Comparison of ENCODE assay signal across 1 cellular context in genomic region chr12:56448860-56449621, GRCh38.
TF ChIP-seq lines count a peak whose summit lies in the region.

Gene TIMELESS, minus strand, starts transcription at chr12:56449426. Its CDS starts 15,256 bp downstream, at chr12:56434170.

TF ChIP-seq in K562, 482 proteins besides CTCF, POLR2A, EP300 and RAD21 (continued from another document):
- TF ChIP-seq MLX (CRISPR knock-in tag; conservative IDR thresholded peaks at IDR 0.05) = 0 out of 4 replicates have a peak, but pooled peaks of 1 of the 2 experiments have one; percentile 35
- no peak for TF ChIP-seq CBX2 (IDR thresholded peaks at IDR 0.05; ENCODE audit: insufficient read depth, low read length, poor library complexity, severe bottlenecking)
- 0 out of 2 replicates have a peak, but pooled peaks have one; percentile 16 for TF ChIP-seq ZNF143 (CRISPR knock-in tag; IDR thresholded peaks at IDR 0.05)
- TF ChIP-seq GTF2B (IDR thresholded peaks at IDR 0.05; ENCODE audit: extremely low read depth, insufficient read length) = peak; percentile 47
- peak in 1 of 2 experiments; percentile 8; a peak in 1 of 4 replicates for TF ChIP-seq TRIM24 (IDR thresholded peaks at IDR 0.05)
- TF ChIP-seq TBP (optimal IDR thresholded peaks at IDR 0.05; ENCODE audit: low read depth, low read length) = peak; percentile 64
- TF ChIP-seq NFRKB (IDR thresholded peaks at IDR 0.05; ENCODE audit: low read depth) = 0 out of 2 replicates have a peak, but pooled peaks have one; percentile 64
- TF ChIP-seq NCOA6 (IDR thresholded peaks at IDR 0.05) = no peak
- TF ChIP-seq TOE1 (IDR thresholded peaks at IDR 0.05; ENCODE audit: borderline replicate concordance) = peak; percentile 93
- no peak for TF ChIP-seq TOE1 (CRISPR knock-in tag; IDR thresholded peaks at IDR 0.05; ENCODE audit: borderline replicate concordance, low read depth)
- TF ChIP-seq ELF1 (tag; IDR thresholded peaks at IDR 0.05) = 0 out of 2 replicates have a peak, but pooled peaks have one; percentile 19
- peak; percentile 61; the same call in 1 of the 2 replicates for TF ChIP-seq HINFP (tag; conservative IDR thresholded peaks at IDR 0.05; ENCODE audit: low read depth)
- 0 out of 2 replicates have a peak, but pooled peaks have one; percentile 72 for TF ChIP-seq ZBED1 (IDR thresholded peaks at IDR 0.05)
- TF ChIP-seq FIP1L1 (IDR thresholded peaks at IDR 0.05; ENCODE audit: low read depth, low read length, poor library complexity, severe bottlenecking) = peak; percentile 65
- no peak for TF ChIP-seq ZNF134 (CRISPR knock-in tag; conservative IDR thresholded peaks at IDR 0.05)
- TF ChIP-seq ZNF133 (CRISPR knock-in tag; IDR thresholded peaks at IDR 0.05) = no peak
- TF ChIP-seq CBFA2T3 (IDR thresholded peaks at IDR 0.05) = peak; percentile 13; the same call in 1 of the 2 replicates
- no peak for TF ChIP-seq ZNF75A (CRISPR knock-in tag; IDR thresholded peaks at IDR 0.05)
- TF ChIP-seq NR0B1 (IDR thresholded peaks at IDR 0.05; ENCODE audit: partially characterized antibody) = no peak
- TF ChIP-seq RBFOX2 (IDR thresholded peaks at IDR 0.05; ENCODE audit: low read depth, low read length) = peak; percentile 96
- no peak for TF ChIP-seq ZNF436 (CRISPR knock-in tag; IDR thresholded peaks at IDR 0.05)
- no peak for TF ChIP-seq ZNF408 (CRISPR knock-in tag; IDR thresholded peaks at IDR 0.05; ENCODE audit: low read depth)
- no peak for TF ChIP-seq CHD1 (IDR thresholded peaks at IDR 0.05; ENCODE audit: low read length)
- peak; percentile 89 for TF ChIP-seq HMGN3 (IDR thresholded peaks at IDR 0.05; ENCODE audit: borderline replicate concordance, extremely low read depth, insufficient read length, low read depth, low read length)
- TF ChIP-seq TSC22D4 (tag; IDR thresholded peaks at IDR 0.05) = no peak
- peak; percentile 96 for TF ChIP-seq POLR2G (IDR thresholded peaks at IDR 0.05; ENCODE audit: low read depth, low read length)
- no peak for TF ChIP-seq SRSF3 (IDR thresholded peaks at IDR 0.05; ENCODE audit: insufficient read depth, low read length)
- no peak; a peak in 1 of 4 replicates for TF ChIP-seq KDM1A (IDR thresholded peaks at IDR 0.05)
- TF ChIP-seq ESRRB (CRISPR knock-in tag; IDR thresholded peaks at IDR 0.05; ENCODE audit: borderline replicate concordance) = no peak
- 0 out of 2 replicates have a peak, but pooled peaks have one; percentile 2 for TF ChIP-seq CGGBP1 (CRISPR knock-in tag; IDR thresholded peaks at IDR 0.05)
- TF ChIP-seq JUN (IDR thresholded peaks at IDR 0.05; ENCODE audit: borderline replicate concordance, low read depth, low read length) = no peak
- TF ChIP-seq JUN (CRISPR knock-in tag; IDR thresholded peaks at IDR 0.05; ENCODE audit: borderline replicate concordance) = peak; percentile 58; the same call in 1 of the 2 replicates
- TF ChIP-seq MAFG (tag; conservative IDR thresholded peaks at IDR 0.05) = no peak
- TF ChIP-seq CHCHD3 (CRISPR knock-in tag; IDR thresholded peaks at IDR 0.05) = no peak; the same call in 1 of the 2 replicates
- TF ChIP-seq ZNF609 (CRISPR knock-in tag; IDR thresholded peaks at IDR 0.05; ENCODE audit: borderline replicate concordance) = no peak
- peak; percentile 69 for TF ChIP-seq SP1 (CRISPR knock-in tag; IDR thresholded peaks at IDR 0.05)
- TF ChIP-seq SIRT6 (IDR thresholded peaks at IDR 0.05; ENCODE audit: low read depth, low read length) = no peak
- TF ChIP-seq SMAD4 (CRISPR knock-in tag; conservative IDR thresholded peaks at IDR 0.05) = peak; percentile 79
- TF ChIP-seq SMAD1 (IDR thresholded peaks at IDR 0.05; ENCODE audit: low read depth, low read length, partially characterized antibody) = no peak
- TF ChIP-seq ZBTB1 (CRISPR knock-in tag; IDR thresholded peaks at IDR 0.05; ENCODE audit: borderline replicate concordance, low read depth) = 0 out of 2 replicates have a peak, but pooled peaks have one; percentile 59
- no peak for TF ChIP-seq ZKSCAN3 (CRISPR knock-in tag; IDR thresholded peaks at IDR 0.05)
- peak; percentile 13; the same call in 1 of the 2 replicates for TF ChIP-seq ZNF175 (CRISPR knock-in tag; IDR thresholded peaks at IDR 0.05; ENCODE audit: low read depth)
- TF ChIP-seq NFIC (IDR thresholded peaks at IDR 0.05) = peak; percentile 45; the same call in 1 of the 2 replicates
- peak; percentile 37; the same call in 1 of the 2 replicates for TF ChIP-seq ZNF766 (CRISPR knock-in tag; conservative IDR thresholded peaks at IDR 0.05)
- 0 out of 2 replicates have a peak, but pooled peaks have one; percentile 62 for TF ChIP-seq ZBTB9 (CRISPR knock-in tag; IDR thresholded peaks at IDR 0.05)
- TF ChIP-seq MNT (conservative IDR thresholded peaks at IDR 0.05) = peak; percentile 92 to 95
- TF ChIP-seq TCF7L2 (IDR thresholded peaks at IDR 0.05; ENCODE audit: low read depth, low read length) = 0 out of 2 replicates have a peak, but pooled peaks have one; percentile 41
- TF ChIP-seq MAZ (CRISPR knock-in tag; conservative IDR thresholded peaks at IDR 0.05 in 1 of 2, IDR thresholded peaks at IDR 0.05 in 1 of 2) = peak; percentile 84 to 91
- no peak for TF ChIP-seq POU5F1 (IDR thresholded peaks at IDR 0.05; ENCODE audit: borderline replicate concordance, low read depth, low read length, partially characterized antibody)
- TF ChIP-seq ZBTB8A (IDR thresholded peaks at IDR 0.05; ENCODE audit: partially characterized antibody) = no peak
- TF ChIP-seq ZFP36 (IDR thresholded peaks at IDR 0.05; ENCODE audit: low read depth, low read length, partially characterized antibody) = no peak
- TF ChIP-seq MITF (IDR thresholded peaks at IDR 0.05) = 0 out of 2 replicates have a peak, but pooled peaks have one; percentile 40
- TF ChIP-seq MTA3 (IDR thresholded peaks at IDR 0.05; ENCODE audit: borderline replicate concordance) = peak; percentile 62; the same call in 1 of the 2 replicates
- no peak for TF ChIP-seq PHF20 (IDR thresholded peaks at IDR 0.05; ENCODE audit: partially characterized antibody)
TF ChIP-seq in K562: peak in this region for 141.
